Comparison of ENCODE assay signal across 7 cellular contexts in genomic region chr4:72295966-72296557, GRCh38.
DNase-seq lines count a peak whose midpoint lies in the region; ATAC-seq and TF ChIP-seq lines count a peak whose summit lies in the region.

No MANE protein-coding gene starts in this region.

- intact Hi-C loops in transverse colon (cut with DNase I; ENCODE audit: low total_unique reads): no loop called here

- in situ Hi-C loops in astrocyte of the cerebellum (cut with HindIII; ENCODE audit: low sequenced_read_pairs): loop anchor here (25.0 kb wide), 1 partner anchor 559 kb away; no protein-coding TSS in a partner anchor
- in situ Hi-C loops in transverse colon (cut with MboI; ENCODE audit: low pct_ligation_motif_present in 1 of 4, low pct_unique_long_range_greater_than_20kb in 1 of 4, low sequenced_read_pairs in 3 of 4): loop anchor here in 2 of 4 donors (25.0 kb wide), 1 partner anchor 716 kb away; no protein-coding TSS in a partner anchor

- no peaks in the 10 kb centered on the region for H3K36me3 ChIP-seq in transverse colon

- no peaks in the 10 kb centered on the region for H3K4me1 ChIP-seq in transverse colon

- TF ChIP-seq EP300 in transverse colon (IDR thresholded peaks at IDR 0.05; ENCODE audit: low read depth): no peak

- TF ChIP-seq CTCF in GM12864 (IDR thresholded peaks at IDR 0.05; ENCODE audit: low read depth, low read length, missing control alignments) (peak; percentile 41), astrocyte of the cerebellum (IDR thresholded peaks at IDR 0.05; ENCODE audit: low read depth, low read length, missing control alignments) (peak; percentile 65), transverse colon (IDR thresholded peaks at IDR 0.05) (peak in 4 of 5 experiments; percentile 40 to 63 (median 52))

- no peak for DNase-seq in GM12864 (ENCODE audit: low read depth)
- DNase-seq in MV-4-11 (lab: John Stamatoyannopoulos, UW): peak; percentile 6
- peak; percentile 58 for DNase-seq in astrocyte of the cerebellum (ENCODE audit: low read depth)
- peak; percentile 30 for DNase-seq in iPS DF 19.7 (ENCODE audit: low read depth, low spot score)
- DNase-seq in transverse colon: no peak
- no peak for DNase-seq in activated effector memory CD4-positive, alpha-beta T cell treated with anti-CD3 and anti-CD28 coated beads, Interleukin-2, amount 50 U/mL, for 16 hours

- H3K27me3 ChIP-seq in transverse colon: no peaks in the 10 kb centered on the region

- WGBS in transverse colon (ENCODE audit: low coverage in 1 of 2), 2 donors: 25 to 33% methylated on average over 5 of the region's 5 CpGs

- H3K27ac ChIP-seq in transverse colon: no peak overlapping the region

- no peak overlapping the region for H3K4me3 ChIP-seq in GM12864 (ENCODE audit: low read depth, low read length)
- no peak overlapping the region for H3K4me3 ChIP-seq in astrocyte of the cerebellum (ENCODE audit: low read depth, low read length)
- H3K4me3 ChIP-seq in transverse colon: no peak overlapping the region

- TF ChIP-seq POLR2A in transverse colon (IDR thresholded peaks at IDR 0.05): no peak

- ATAC-seq in GM21737 (IDR thresholded peaks at IDR 0.05; ENCODE audit: unreplicated experiment): peak; percentile 76

- H3K9me3 ChIP-seq in transverse colon: no peaks in the 10 kb centered on the region

Comparison
In these comparisons a context has a peak if more than half of its experiments do, and no peak if none do; other contexts are left out.
1. DNase-seq: peak in MV-4-11 (single experiment), astrocyte of the cerebellum (single experiment) and iPS DF 19.7 (single experiment); none in GM12864 (single experiment), transverse colon (single experiment) and activated effector memory CD4-positive, alpha-beta T cell treated with anti-CD3 and anti-CD28 coated beads, Interleukin-2, amount 50 U/mL, for 16 hours (single experiment).
2. Peak in every context shown above with its lines, with median percentiles within 50 percentile points of each other: CTCF ChIP-seq.